ENCODE assay signal across 8 cellular contexts in the genomic region with DNA sequence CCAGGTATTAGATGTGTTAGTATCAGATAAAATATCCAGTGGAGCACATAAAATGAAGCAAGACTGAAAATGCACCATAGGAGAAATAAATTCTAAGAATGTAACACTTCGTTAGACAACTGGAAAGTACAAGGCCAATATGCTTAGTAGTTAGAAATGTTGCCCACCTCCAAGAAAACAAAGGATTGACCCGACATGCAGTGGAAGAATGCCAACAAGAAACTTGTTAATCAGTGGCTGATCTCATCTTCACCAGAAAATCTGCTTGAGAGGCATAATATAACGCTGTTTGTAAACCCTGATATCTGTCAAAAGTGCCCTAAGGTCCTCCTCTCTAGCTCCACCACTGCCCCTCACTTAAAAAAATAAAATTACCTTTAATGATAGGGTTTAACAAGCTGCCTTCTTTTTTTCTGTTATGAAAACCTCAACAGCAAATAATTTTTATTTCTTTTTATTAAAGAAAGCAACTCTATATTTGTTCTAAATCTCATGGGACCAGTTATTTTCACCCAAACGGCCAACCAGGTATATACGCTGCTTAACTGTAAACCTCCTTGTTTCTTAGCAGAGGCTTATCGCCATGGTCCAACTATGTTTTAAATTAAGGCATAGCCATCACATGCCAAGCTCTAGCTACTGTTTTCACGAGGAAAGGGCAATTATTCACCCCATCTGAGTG. TPM values are rescaled to one million over a fixed set of nuclear protein-coding genes. Genes with fewer than 3 reads are reported as not detected.
DNase-seq lines count a peak whose midpoint lies in the region; ATAC-seq and TF ChIP-seq lines count a peak whose summit lies in the region.

No MANE protein-coding gene starts in this region.

- ATAC-seq in activated T-cell treated with anti-CD3 and anti-CD28 coated beads, Interleukin-2, amount 50 U/mL, for 72 hours (replicated peaks in 1 of 2): no peak

- no peaks in the 10 kb centered on the region for H3K27me3 Mint-ChIP-seq in activated T-cell treated with anti-CD3 and anti-CD28 coated beads, Interleukin-2, amount 50 U/mL, for 72 hours (ENCODE audit: low read depth)
- H3K27me3 Mint-ChIP-seq in brain: peaks cover 3% of the 10 kb centered on the region

- intact Hi-C loops in tibial artery (cut with DNase I; ENCODE audit: low total_unique reads) (loop anchor here (10.0 kb wide), 1 partner anchor 895 kb away; no protein-coding TSS in a partner anchor), posterior vena cava (cut with DNase I) (loop anchor here in 1 of 2 donors (10.0 kb wide), 1 partner anchor 375 kb away; no protein-coding TSS in a partner anchor)

- no peaks in the 10 kb centered on the region for H3K9me3 ChIP-seq in tibial artery

- H3K27ac ChIP-seq in tibial artery: peak overlapping the region; percentile 84 to 92

- peaks cover 0 to 33% (median 12%) of the 10 kb centered on the region in 4 donors for H3K4me1 ChIP-seq in tibial artery

- peaks cover 0 to 1% of the 10 kb centered on the region in 2 donors for H3K36me3 Mint-ChIP-seq in activated T-cell treated with anti-CD3 and anti-CD28 coated beads, Interleukin-2, amount 50 U/mL, for 72 hours (ENCODE audit: insufficient read depth in 2 of 2)
- H3K36me3 Mint-ChIP-seq in brain: no peaks in the 10 kb centered on the region

- H3K9me3 Mint-ChIP-seq in activated T-cell treated with anti-CD3 and anti-CD28 coated beads, Interleukin-2, amount 50 U/mL, for 72 hours: no peaks in the 10 kb centered on the region
- peaks cover 0 to 2% (median 0%) of the 10 kb centered on the region in 5 experiments for H3K9me3 Mint-ChIP-seq in brain

- DNase-seq in activated T-cell treated with anti-CD3 and anti-CD28 coated beads, Interleukin-2, amount 50 U/mL, for 72 hours: no peak
- DNase-seq in activated T-cell treated with anti-CD3 and anti-CD28 coated beads for 4 hours: no peak
- peak; percentile 43 for DNase-seq in medulla oblongata (ENCODE audit: extremely low spot score)
- DNase-seq in tibial artery: no peak
- no peak for DNase-seq in middle frontal gyrus (ENCODE audit: extremely low spot score, low spot score)
- no peak for DNase-seq in posterior vena cava (ENCODE audit: low spot score)
- no peak for DNase-seq in NCI-H2196 treated with DMSO at 0.1 percent for 48 hours (lab: John Stamatoyannopoulos, UW; ENCODE audit: unreplicated experiment)

- H3K4me3 ChIP-seq in tibial artery: peak overlapping the region; percentile 86

- TF ChIP-seq CTCF in brain (conservative IDR thresholded peaks at IDR 0.05) (no peak), tibial artery (IDR thresholded peaks at IDR 0.05) (no peak)

- H3K4me1 Mint-ChIP-seq in activated T-cell treated with anti-CD3 and anti-CD28 coated beads, Interleukin-2, amount 50 U/mL, for 72 hours (ENCODE audit: low read depth): peaks cover 56% of the 10 kb centered on the region
- H3K4me1 Mint-ChIP-seq in brain: peaks cover 57% of the 10 kb centered on the region

- no peaks in the 10 kb centered on the region for H3K27me3 ChIP-seq in tibial artery

- H3K36me3 ChIP-seq in tibial artery: no peaks in the 10 kb centered on the region

- H3K4me3 Mint-ChIP-seq in activated T-cell treated with anti-CD3 and anti-CD28 coated beads, Interleukin-2, amount 50 U/mL, for 72 hours: peak overlapping the region; percentile 88 to 89
- peak overlapping the region; percentile 89 to 96 (median 93) for H3K4me3 Mint-ChIP-seq in brain

- H3K27ac Mint-ChIP-seq in activated T-cell treated with anti-CD3 and anti-CD28 coated beads, Interleukin-2, amount 50 U/mL, for 72 hours: no peak overlapping the region
- H3K27ac Mint-ChIP-seq in brain: peak overlapping the region; percentile 33 to 98 (median 88)

RNA-seq across cellular contexts. Expression of gene RASGEF1B, which starts 1.8 kb away (rescaled TPM):
- total RNA-seq in activated T-cell treated with anti-CD3 and anti-CD28 coated beads, Interleukin-2, amount 50 U/mL, for 72 hours: 1 to 10 TPM; 7.3 to 8.6 TPM
- 8.7 TPM for polyA plus RNA-seq in brain (ENCODE audit: insufficient read depth, low read depth, low replicate concordance)
- 10 to 100 TPM in 1 of 2 donors, 1 to 10 TPM in 1; 7.5 to 12.9 TPM for total RNA-seq in posterior vena cava
